Comparison of ENCODE assay signal across 1 cellular context in the genomic region with DNA sequence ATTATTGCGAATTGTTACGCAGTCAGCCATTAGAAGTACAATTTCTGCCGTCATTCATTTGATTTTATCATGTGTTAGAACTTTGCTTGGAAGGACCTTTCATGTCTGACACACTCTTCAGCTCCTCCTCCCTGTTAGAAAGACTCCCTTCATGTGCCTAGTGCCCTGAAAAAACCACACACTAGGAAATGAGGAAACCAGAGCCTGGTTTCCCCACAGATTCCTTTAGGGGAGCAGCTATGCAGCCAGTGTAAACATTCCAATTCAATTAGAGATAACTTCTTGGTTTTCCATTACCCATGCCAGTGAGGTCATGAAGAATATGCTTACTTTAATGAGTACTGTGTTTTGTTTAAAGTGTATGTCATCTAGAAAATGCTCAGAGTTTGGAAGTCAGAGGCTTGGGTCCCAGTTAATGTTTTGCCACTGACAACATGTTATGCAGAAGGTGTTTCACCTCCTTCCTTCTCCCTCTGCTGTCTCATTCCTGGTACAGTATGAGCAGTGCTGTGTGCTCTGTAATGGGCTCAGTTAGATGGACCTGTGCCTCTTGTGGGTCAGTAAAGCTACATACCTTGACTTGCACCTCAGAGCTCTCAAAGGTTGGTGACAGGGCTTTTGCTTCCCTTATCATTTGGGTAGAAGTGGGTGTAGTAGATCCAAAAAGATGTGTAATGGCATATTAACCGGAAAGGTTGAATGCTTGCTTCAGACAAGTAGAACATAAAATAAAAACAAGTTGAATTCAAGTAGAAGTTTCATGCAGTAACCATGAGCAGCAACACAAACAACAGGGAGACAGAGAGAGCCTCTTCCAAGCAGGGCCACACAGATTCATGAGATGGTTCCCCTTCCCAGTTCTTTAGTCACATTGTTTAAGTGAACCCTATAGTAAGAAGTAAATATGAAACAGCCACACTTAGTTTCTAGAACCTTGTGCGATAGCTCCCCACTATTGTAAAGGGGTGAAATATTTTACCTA.
TF ChIP-seq lines count a peak whose summit lies in the region.

No MANE protein-coding gene starts in this region.

TF ChIP-seq in K562, 482 proteins besides CTCF, POLR2A, EP300 and RAD21 (continued from another document):
- TF ChIP-seq, protein P1, sequence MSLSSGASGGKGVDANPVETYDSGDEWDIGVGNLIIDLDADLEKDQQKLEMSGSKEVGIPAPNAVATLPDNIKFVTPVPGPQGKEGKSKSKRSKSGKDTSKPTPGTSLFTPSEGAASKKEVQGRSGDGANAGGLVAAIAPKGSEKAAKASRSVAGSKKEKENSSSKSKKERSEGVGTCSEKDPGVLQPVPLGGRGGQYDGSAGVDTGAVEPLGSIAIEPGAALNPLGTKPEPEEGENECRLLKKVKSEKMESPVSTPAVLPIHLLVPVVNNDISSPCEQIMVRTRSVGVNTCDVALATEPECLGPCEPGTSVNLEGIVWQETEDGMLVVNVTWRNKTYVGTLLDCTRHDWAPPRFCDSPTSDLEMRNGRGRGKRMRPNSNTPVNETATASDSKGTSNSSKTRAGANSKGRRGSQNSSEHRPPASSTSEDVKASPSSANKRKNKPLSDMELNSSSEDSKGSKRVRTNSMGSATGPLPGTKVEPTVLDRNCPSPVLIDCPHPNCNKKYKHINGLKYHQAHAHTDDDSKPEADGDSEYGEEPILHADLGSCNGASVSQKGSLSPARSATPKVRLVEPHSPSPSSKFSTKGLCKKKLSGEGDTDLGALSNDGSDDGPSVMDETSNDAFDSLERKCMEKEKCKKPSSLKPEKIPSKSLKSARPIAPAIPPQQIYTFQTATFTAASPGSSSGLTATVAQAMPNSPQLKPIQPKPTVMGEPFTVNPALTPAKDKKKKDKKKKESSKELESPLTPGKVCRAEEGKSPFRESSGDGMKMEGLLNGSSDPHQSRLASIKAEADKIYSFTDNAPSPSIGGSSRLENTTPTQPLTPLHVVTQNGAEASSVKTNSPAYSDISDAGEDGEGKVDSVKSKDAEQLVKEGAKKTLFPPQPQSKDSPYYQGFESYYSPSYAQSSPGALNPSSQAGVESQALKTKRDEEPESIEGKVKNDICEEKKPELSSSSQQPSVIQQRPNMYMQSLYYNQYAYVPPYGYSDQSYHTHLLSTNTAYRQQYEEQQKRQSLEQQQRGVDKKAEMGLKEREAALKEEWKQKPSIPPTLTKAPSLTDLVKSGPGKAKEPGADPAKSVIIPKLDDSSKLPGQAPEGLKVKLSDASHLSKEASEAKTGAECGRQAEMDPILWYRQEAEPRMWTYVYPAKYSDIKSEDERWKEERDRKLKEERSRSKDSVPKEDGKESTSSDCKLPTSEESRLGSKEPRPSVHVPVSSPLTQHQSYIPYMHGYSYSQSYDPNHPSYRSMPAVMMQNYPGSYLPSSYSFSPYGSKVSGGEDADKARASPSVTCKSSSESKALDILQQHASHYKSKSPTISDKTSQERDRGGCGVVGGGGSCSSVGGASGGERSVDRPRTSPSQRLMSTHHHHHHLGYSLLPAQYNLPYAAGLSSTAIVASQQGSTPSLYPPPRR (CRISPR knock-in tag; IDR thresholded peaks at IDR 0.05; ENCODE audit: borderline replicate concordance), result no peak
- TF ChIP-seq CREM (IDR thresholded peaks at IDR 0.05; ENCODE audit: low read depth) (peak; percentile 46; the same call in 1 of the 2 replicates), RHOXF2B (CRISPR knock-in tag; conservative IDR thresholded peaks at IDR 0.05) (no peak), ZNF695 (CRISPR knock-in tag; IDR thresholded peaks at IDR 0.05) (no peak), TEAD4 (IDR thresholded peaks at IDR 0.05; ENCODE audit: low read length) (peak; percentile 26; the same call in 1 of the 2 replicates), TEAD4 (CRISPR knock-in tag; IDR thresholded peaks at IDR 0.05; ENCODE audit: borderline replicate concordance) (no peak), SRF (CRISPR knock-in tag; IDR thresholded peaks at IDR 0.05) (peak in 1 of 2 experiments; percentile 69; a peak in 1 of 4 replicates), CEBPG (CRISPR knock-in tag; IDR thresholded peaks at IDR 0.05) (no peak), CEBPG (tag; conservative IDR thresholded peaks at IDR 0.05 in 1 of 2, IDR thresholded peaks at IDR 0.05 in 1 of 2) (peak; percentile 30 to 50; a peak in 1 of 4 replicates), BRF1 (IDR thresholded peaks at IDR 0.05; ENCODE audit: borderline replicate concordance, extremely low read depth, insufficient read length) (no peak), SIN3B (IDR thresholded peaks at IDR 0.05; ENCODE audit: low read depth) (no peak), HMGN3 (IDR thresholded peaks at IDR 0.05; ENCODE audit: borderline replicate concordance, extremely low read depth, insufficient read length, low read depth, low read length) (no peak), SPI1 (IDR thresholded peaks at IDR 0.05; ENCODE audit: borderline replicate concordance, low read depth, low read length) (peak; percentile 41; the same call in 1 of the 2 replicates), ZNF696 (CRISPR knock-in tag; conservative IDR thresholded peaks at IDR 0.05) (no peak), NEUROD1 (IDR thresholded peaks at IDR 0.05; ENCODE audit: borderline replicate concordance, low read depth, low read length, partially characterized antibody) (no peak), MAZ (CRISPR knock-in tag; conservative IDR thresholded peaks at IDR 0.05 in 1 of 2, IDR thresholded peaks at IDR 0.05 in 1 of 2) (peak in 1 of 2 experiments; percentile 45; a peak in 1 of 4 replicates), FOXJ2 (tag; IDR thresholded peaks at IDR 0.05) (peak; percentile 11; the same call in 1 of the 2 replicates), FOSL1 (tag; conservative IDR thresholded peaks at IDR 0.05) (0 out of 2 replicates have a peak, but pooled peaks have one; percentile 25)
- TF ChIP-seq, protein P2, sequence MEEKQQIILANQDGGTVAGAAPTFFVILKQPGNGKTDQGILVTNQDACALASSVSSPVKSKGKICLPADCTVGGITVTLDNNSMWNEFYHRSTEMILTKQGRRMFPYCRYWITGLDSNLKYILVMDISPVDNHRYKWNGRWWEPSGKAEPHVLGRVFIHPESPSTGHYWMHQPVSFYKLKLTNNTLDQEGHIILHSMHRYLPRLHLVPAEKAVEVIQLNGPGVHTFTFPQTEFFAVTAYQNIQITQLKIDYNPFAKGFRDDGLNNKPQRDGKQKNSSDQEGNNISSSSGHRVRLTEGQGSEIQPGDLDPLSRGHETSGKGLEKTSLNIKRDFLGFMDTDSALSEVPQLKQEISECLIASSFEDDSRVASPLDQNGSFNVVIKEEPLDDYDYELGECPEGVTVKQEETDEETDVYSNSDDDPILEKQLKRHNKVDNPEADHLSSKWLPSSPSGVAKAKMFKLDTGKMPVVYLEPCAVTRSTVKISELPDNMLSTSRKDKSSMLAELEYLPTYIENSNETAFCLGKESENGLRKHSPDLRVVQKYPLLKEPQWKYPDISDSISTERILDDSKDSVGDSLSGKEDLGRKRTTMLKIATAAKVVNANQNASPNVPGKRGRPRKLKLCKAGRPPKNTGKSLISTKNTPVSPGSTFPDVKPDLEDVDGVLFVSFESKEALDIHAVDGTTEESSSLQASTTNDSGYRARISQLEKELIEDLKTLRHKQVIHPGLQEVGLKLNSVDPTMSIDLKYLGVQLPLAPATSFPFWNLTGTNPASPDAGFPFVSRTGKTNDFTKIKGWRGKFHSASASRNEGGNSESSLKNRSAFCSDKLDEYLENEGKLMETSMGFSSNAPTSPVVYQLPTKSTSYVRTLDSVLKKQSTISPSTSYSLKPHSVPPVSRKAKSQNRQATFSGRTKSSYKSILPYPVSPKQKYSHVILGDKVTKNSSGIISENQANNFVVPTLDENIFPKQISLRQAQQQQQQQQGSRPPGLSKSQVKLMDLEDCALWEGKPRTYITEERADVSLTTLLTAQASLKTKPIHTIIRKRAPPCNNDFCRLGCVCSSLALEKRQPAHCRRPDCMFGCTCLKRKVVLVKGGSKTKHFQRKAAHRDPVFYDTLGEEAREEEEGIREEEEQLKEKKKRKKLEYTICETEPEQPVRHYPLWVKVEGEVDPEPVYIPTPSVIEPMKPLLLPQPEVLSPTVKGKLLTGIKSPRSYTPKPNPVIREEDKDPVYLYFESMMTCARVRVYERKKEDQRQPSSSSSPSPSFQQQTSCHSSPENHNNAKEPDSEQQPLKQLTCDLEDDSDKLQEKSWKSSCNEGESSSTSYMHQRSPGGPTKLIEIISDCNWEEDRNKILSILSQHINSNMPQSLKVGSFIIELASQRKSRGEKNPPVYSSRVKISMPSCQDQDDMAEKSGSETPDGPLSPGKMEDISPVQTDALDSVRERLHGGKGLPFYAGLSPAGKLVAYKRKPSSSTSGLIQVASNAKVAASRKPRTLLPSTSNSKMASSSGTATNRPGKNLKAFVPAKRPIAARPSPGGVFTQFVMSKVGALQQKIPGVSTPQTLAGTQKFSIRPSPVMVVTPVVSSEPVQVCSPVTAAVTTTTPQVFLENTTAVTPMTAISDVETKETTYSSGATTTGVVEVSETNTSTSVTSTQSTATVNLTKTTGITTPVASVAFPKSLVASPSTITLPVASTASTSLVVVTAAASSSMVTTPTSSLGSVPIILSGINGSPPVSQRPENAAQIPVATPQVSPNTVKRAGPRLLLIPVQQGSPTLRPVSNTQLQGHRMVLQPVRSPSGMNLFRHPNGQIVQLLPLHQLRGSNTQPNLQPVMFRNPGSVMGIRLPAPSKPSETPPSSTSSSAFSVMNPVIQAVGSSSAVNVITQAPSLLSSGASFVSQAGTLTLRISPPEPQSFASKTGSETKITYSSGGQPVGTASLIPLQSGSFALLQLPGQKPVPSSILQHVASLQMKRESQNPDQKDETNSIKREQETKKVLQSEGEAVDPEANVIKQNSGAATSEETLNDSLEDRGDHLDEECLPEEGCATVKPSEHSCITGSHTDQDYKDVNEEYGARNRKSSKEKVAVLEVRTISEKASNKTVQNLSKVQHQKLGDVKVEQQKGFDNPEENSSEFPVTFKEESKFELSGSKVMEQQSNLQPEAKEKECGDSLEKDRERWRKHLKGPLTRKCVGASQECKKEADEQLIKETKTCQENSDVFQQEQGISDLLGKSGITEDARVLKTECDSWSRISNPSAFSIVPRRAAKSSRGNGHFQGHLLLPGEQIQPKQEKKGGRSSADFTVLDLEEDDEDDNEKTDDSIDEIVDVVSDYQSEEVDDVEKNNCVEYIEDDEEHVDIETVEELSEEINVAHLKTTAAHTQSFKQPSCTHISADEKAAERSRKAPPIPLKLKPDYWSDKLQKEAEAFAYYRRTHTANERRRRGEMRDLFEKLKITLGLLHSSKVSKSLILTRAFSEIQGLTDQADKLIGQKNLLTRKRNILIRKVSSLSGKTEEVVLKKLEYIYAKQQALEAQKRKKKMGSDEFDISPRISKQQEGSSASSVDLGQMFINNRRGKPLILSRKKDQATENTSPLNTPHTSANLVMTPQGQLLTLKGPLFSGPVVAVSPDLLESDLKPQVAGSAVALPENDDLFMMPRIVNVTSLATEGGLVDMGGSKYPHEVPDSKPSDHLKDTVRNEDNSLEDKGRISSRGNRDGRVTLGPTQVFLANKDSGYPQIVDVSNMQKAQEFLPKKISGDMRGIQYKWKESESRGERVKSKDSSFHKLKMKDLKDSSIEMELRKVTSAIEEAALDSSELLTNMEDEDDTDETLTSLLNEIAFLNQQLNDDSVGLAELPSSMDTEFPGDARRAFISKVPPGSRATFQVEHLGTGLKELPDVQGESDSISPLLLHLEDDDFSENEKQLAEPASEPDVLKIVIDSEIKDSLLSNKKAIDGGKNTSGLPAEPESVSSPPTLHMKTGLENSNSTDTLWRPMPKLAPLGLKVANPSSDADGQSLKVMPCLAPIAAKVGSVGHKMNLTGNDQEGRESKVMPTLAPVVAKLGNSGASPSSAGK (IDR thresholded peaks at IDR 0.05), result no peak
- TF ChIP-seq, protein P3, sequence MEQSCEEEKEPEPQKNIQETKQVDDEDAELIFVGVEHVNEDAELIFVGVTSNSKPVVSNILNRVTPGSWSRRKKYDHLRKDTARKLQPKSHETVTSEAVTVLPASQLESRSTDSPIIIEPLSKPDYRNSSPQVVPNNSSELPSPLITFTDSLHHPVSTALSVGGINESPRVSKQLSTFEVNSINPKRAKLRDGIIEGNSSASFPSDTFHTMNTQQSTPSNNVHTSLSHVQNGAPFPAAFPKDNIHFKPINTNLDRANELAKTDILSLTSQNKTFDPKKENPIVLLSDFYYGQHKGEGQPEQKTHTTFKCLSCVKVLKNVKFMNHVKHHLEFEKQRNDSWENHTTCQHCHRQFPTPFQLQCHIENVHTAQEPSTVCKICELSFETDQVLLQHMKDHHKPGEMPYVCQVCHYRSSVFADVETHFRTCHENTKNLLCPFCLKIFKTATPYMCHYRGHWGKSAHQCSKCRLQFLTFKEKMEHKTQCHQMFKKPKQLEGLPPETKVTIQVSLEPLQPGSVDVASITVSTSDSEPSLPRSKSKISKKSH (CRISPR knock-in tag; IDR thresholded peaks at IDR 0.05), result no peak
- TF ChIP-seq, protein P4, sequence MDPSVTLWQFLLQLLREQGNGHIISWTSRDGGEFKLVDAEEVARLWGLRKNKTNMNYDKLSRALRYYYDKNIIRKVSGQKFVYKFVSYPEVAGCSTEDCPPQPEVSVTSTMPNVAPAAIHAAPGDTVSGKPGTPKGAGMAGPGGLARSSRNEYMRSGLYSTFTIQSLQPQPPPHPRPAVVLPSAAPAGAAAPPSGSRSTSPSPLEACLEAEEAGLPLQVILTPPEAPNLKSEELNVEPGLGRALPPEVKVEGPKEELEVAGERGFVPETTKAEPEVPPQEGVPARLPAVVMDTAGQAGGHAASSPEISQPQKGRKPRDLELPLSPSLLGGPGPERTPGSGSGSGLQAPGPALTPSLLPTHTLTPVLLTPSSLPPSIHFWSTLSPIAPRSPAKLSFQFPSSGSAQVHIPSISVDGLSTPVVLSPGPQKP (CRISPR knock-in tag; IDR thresholded peaks at IDR 0.05), result no peak
